ENCODE assay signal across 27 cellular contexts in the genomic region with DNA sequence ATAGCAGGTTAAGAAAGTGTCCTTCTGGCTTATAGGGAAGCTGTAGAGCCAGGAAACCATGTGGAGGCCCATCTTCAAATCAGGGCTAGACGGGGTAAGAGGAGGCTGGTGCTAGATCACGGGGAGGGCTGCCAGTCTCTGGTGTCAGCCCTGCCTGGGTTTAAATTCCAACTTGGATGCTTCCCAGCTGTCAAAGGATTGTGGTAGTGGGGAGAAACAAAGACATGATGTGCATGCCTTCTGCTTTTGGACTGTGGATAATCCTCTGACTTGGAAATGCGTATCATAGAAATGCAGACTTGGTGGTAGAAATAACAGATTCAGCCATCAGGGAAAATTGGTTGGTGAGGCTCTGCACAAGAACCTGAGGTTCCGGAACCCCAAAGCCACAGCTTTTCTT.
"Had no signal": no experiment of that assay in that cellular context is flagged by ENCODE, and none has a peak within 500 bp of the region (broad histone marks: within the 10 kb centered on the region; RNA-seq: fewer than 3 reads in every experiment).

No MANE protein-coding gene starts in this region.

- H3K4me3 Mint-ChIP-seq: activated CD4-positive, alpha-beta memory T cell treated with anti-CD3 and anti-CD28 coated beads for 36 hours; activated CD4-positive, alpha-beta T cell treated with anti-CD3 and anti-CD28 coated beads, Interleukin-2, amount 10 ng/mL, durations not matched to agents 7 days and 5 days; activated naive CD4-positive, alpha-beta T cell treated with anti-CD3 and anti-CD28 coated beads for 36 hours; activated naive CD8-positive, alpha-beta T cell; activated T-helper 17 cell treated with anti-CD3 and anti-CD28 coated beads, Interleukin-2, amount 50 U/mL, for 72 hours had no signal

- ATAC-seq: activated T-helper 17 cell treated with anti-CD3 and anti-CD28 coated beads, Interleukin-2, amount 50 U/mL, for 72 hours; Panc1; Right ventricle myocardium inferior had no signal

- H3K4me1 Mint-ChIP-seq: activated CD4-positive, alpha-beta T cell treated with anti-CD3 and anti-CD28 coated beads, Interleukin-2, amount 10 ng/mL, durations not matched to agents 7 days and 5 days; activated T-helper 17 cell treated with anti-CD3 and anti-CD28 coated beads, Interleukin-2, amount 50 U/mL, for 72 hours had no signal

- DNase-seq: activated CD4-positive, alpha-beta memory T cell treated with anti-CD3 and anti-CD28 coated beads for 36 hours; activated CD4-positive, alpha-beta T cell treated with anti-CD3 and anti-CD28 coated beads, Interleukin-2, amount 10 ng/mL, durations not matched to agents 7 days and 5 days; activated CD4-positive, CD25-positive, alpha-beta regulatory T cell; activated CD8-positive, alpha-beta memory T cell treated with anti-CD3 and anti-CD28 coated beads for 24 hours; activated gamma-delta T cell; activated naive CD4-positive, alpha-beta T cell treated with anti-CD3 and anti-CD28 coated beads for 36 hours; activated T-cell treated with anti-CD3 and anti-CD28 coated beads, Interleukin-2, amount 50 U/mL, for 48 hours; amygdala; KG1; NCI-H1048; NCI-H146; NCI-H187 treated with DMSO at 0.1 percent for 48 hours; NCI-H2081 treated with DMSO at 0.1 percent for 48 hours; NCI-H226; NCI-H526; NCI-H774; NK-92 treated with Interleukin-12 subunit alpha and Interleukin-12 subunit beta, amount 100 ng/mL, for 24 hours; OCI-M1; RPMI8226; T-helper 1 cell had no signal

- H3K9me3 Mint-ChIP-seq: activated CD4-positive, alpha-beta memory T cell treated with anti-CD3 and anti-CD28 coated beads for 36 hours; activated CD4-positive, alpha-beta T cell treated with anti-CD3 and anti-CD28 coated beads, Interleukin-2, amount 10 ng/mL, durations not matched to agents 7 days and 5 days; activated naive CD4-positive, alpha-beta T cell treated with anti-CD3 and anti-CD28 coated beads for 36 hours; activated T-helper 17 cell treated with anti-CD3 and anti-CD28 coated beads, Interleukin-2, amount 50 U/mL, for 72 hours had no signal

- H3K27ac Mint-ChIP-seq: activated CD4-positive, alpha-beta memory T cell treated with anti-CD3 and anti-CD28 coated beads for 36 hours; activated CD4-positive, alpha-beta T cell treated with anti-CD3 and anti-CD28 coated beads, Interleukin-2, amount 10 ng/mL, durations not matched to agents 7 days and 5 days; activated naive CD4-positive, alpha-beta T cell treated with anti-CD3 and anti-CD28 coated beads for 36 hours; activated naive CD8-positive, alpha-beta T cell; activated T-helper 17 cell treated with anti-CD3 and anti-CD28 coated beads, Interleukin-2, amount 50 U/mL, for 72 hours had no signal

- H3K36me3 Mint-ChIP-seq: activated CD4-positive, alpha-beta memory T cell treated with anti-CD3 and anti-CD28 coated beads for 36 hours; activated naive CD8-positive, alpha-beta T cell had no signal

- H3K27ac ChIP-seq: breast epithelium, SK-N-MC, VCaP had no signal

- H3K27me3 Mint-ChIP-seq: activated CD4-positive, alpha-beta T cell treated with anti-CD3 and anti-CD28 coated beads, Interleukin-2, amount 10 ng/mL, durations not matched to agents 7 days and 5 days; activated naive CD8-positive, alpha-beta T cell had no signal
